9 cellular contexts compared by ENCODE assay signal in genomic region chr6:145214570-145214969, GRCh38.
DNase-seq lines count a peak whose midpoint lies in the region; ATAC-seq, FAIRE-seq and TF ChIP-seq lines count a peak whose summit lies in the region.
"Had no signal": no experiment of that assay in that cellular context is flagged by ENCODE, and none has a peak within 500 bp of the region (broad histone marks: within the 10 kb centered on the region; RNA-seq: fewer than 3 reads in every experiment).

No MANE protein-coding gene starts in this region.

- H4K8ac ChIP-seq in H1 (ENCODE audit: extremely low read depth, insufficient read depth, low read length): no peak overlapping the region

- H3K27ac ChIP-seq in left ventricle myocardium inferior (replicated peaks) (no peak overlapping the region), H1 (ENCODE audit: low read depth, low read length) (no peak overlapping the region), prostate gland (no peak overlapping the region)

- no peaks in the 10 kb centered on the region for H4K20me1 ChIP-seq in H1 (replicated peaks in 1 of 2; ENCODE audit: control insufficient read depth in 1 of 2, insufficient read depth in 2 of 2, low read length in 2 of 2)

- no peak overlapping the region for H3K4me3 ChIP-seq in left ventricle myocardium inferior
- H3K4me3 ChIP-seq in H1 (ENCODE audit: extremely low read depth in 1 of 4, insufficient read depth in 2 of 4, low read depth in 3 of 4, low read length in 4 of 4): no peak overlapping the region
- no peak overlapping the region for H3K4me3 ChIP-seq in prostate gland

- peak; percentile 50 to 65 for TF ChIP-seq RAD21 in H1 (IDR thresholded peaks at IDR 0.05 in 1 of 2, conservative IDR thresholded peaks at IDR 0.05 in 1 of 2; ENCODE audit: low read depth in 2 of 2, low read length in 2 of 2)

- no peak overlapping the region for H2AFZ ChIP-seq in H1 (ENCODE audit: low read length)

- H3K18ac ChIP-seq in H1 (ENCODE audit: extremely low read depth, low read length): no peak overlapping the region

- no peak for DNase-seq in left ventricle myocardium inferior
- DNase-seq in cardiac septum (ENCODE audit: low spot score): no peak
- peak; percentile 41 for DNase-seq in NCI-H2227 (lab: John Stamatoyannopoulos, UW; ENCODE audit: unreplicated experiment)
- no peak for DNase-seq in H1 (ENCODE audit: low read depth in 1 of 2, low spot score in 2 of 2)
- peak; percentile 21 for DNase-seq in prostate gland (ENCODE audit: low spot score)

- peak; percentile 68 for TF ChIP-seq CTCF in left ventricle myocardium inferior (IDR thresholded peaks at IDR 0.05; ENCODE audit: borderline replicate concordance)
- TF ChIP-seq CTCF in H1 (IDR thresholded peaks at IDR 0.05; ENCODE audit: control extremely low read depth in 1 of 3, insufficient read depth in 1 of 3, low read depth in 1 of 3, low read length in 3 of 3): peak in 2 of 3 experiments; percentile 16 to 26; a peak in 2 of 4 replicates
- peak; percentile 20 to 67 (median 42) for TF ChIP-seq CTCF in prostate gland (IDR thresholded peaks at IDR 0.05)

- no peak overlapping the region for H2BK120ac ChIP-seq in H1 (replicated peaks; ENCODE audit: low read depth, low read length)

- H4K91ac ChIP-seq in H1 (replicated peaks; ENCODE audit: insufficient read length, low read length): no peak overlapping the region

- no peak overlapping the region for H3K56ac ChIP-seq in H1 (replicated peaks; ENCODE audit: insufficient read length, low read depth, low read length)

- no peak overlapping the region for H3K14ac ChIP-seq in H1 (ENCODE audit: insufficient read length)

- no peak for TF ChIP-seq EP300 in H1 (IDR thresholded peaks at IDR 0.05; ENCODE audit: borderline replicate concordance in 1 of 2, low read depth in 2 of 2, low read length in 2 of 2)

- intact Hi-C loops in left ventricle myocardium inferior (cut with micrococcal nuclease) (loop anchor here (10.0 kb wide), 1 partner anchor 630 kb away; no protein-coding TSS in a partner anchor), cardiac septum (cut with DNase I) (loop anchor here (5.0 to 10.0 kb wide), 2 partner anchors 420 to 627 kb away; no protein-coding TSS in a partner anchor), prostate gland (cut with DNase I) (loop anchor here (10.0 kb wide), 1 partner anchor 630 kb away; no protein-coding TSS in a partner anchor)

- no peak overlapping the region for H2BK15ac ChIP-seq in H1 (ENCODE audit: low read length)

- no peak overlapping the region for H2BK20ac ChIP-seq in H1 (ENCODE audit: low read length)

- H3K27me3 ChIP-seq in left ventricle myocardium inferior (ENCODE audit: low read depth) (no peaks in the 10 kb centered on the region), H1 (replicated peaks in 1 of 4; ENCODE audit: control insufficient read depth in 3 of 4, extremely low read depth in 1 of 4, insufficient read depth in 3 of 4, low read length in 3 of 4) (peaks cover 0 to 1% (median 0%) of the 10 kb centered on the region in 4 experiments; a peak in 1 of 7 replicates), prostate gland (replicated peaks; ENCODE audit: insufficient read depth) (no peaks in the 10 kb centered on the region)

- H3K4ac ChIP-seq in H1 (replicated peaks; ENCODE audit: insufficient read length, low read depth, low read length): no peak overlapping the region

- CTCF ChIA-PET in H1 (lab: Charles Lee; ENCODE audit: partially characterized antibody): interaction anchor here (1.8 kb wide), 1 partner anchor 419 kb away, joined by 5 read pairs; no protein-coding TSS in a partner anchor

- no peaks in the 10 kb centered on the region for H3K23me2 ChIP-seq in H1 (ENCODE audit: low read depth, low read length)

- no peak overlapping the region for H2BK5ac ChIP-seq in H1 (ENCODE audit: low read depth, low read length)

- H2AK5ac ChIP-seq in H1 (ENCODE audit: low read depth, low read length): no peak overlapping the region

- no peaks in the 10 kb centered on the region for H3K79me1 ChIP-seq in H1 (ENCODE audit: low read depth, low read length)

- 21% methylated on average over 2 of the region's 2 CpGs; no CpG with 5 or more reads in 1 of the 2 experiments for WGBS in H1 (ENCODE audit: extremely low coverage in 1 of 2, insufficient coverage in 1 of 2, insufficient read length in 1 of 2, insufficient replicate concordance in 2 of 2, low coverage in 1 of 2, low lambda C conversion rate in 2 of 2, missing lambda C conversion rate in 1 of 2), 2 experiments
- WGBS in prostate gland: 3% methylated on average over 2 of the region's 2 CpGs

- peaks cover 10% of the 10 kb centered on the region for H3K4me1 ChIP-seq in left ventricle myocardium inferior
- no peaks in the 10 kb centered on the region for H3K4me1 ChIP-seq in H1 (replicated peaks in 1 of 4; ENCODE audit: control insufficient read depth in 3 of 4, insufficient read depth in 4 of 4, low read length in 3 of 4)
- H3K4me1 ChIP-seq in prostate gland (replicated peaks): no peaks in the 10 kb centered on the region

- TF ChIP-seq POLR2A in H1 (IDR thresholded peaks at IDR 0.05; ENCODE audit: control extremely low read depth in 1 of 2, low read depth in 2 of 2, low read length in 2 of 2) (no peak), prostate gland (IDR thresholded peaks at IDR 0.05) (no peak)

- no peak overlapping the region for H3K9ac ChIP-seq in H1 (replicated peaks in 1 of 4; ENCODE audit: extremely low read depth in 1 of 4, low read depth in 3 of 4, low read length in 3 of 4)

- no peak overlapping the region for H3K4me2 ChIP-seq in H1 (ENCODE audit: insufficient read depth in 1 of 2, low read depth in 2 of 2, low read length in 2 of 2)

- H3K79me2 ChIP-seq in H1 (ENCODE audit: control insufficient read depth in 1 of 2, insufficient read depth in 2 of 2, low read length in 2 of 2): no peaks in the 10 kb centered on the region

- ATAC-seq in HG02623 (IDR thresholded peaks at IDR 0.05; ENCODE audit: unreplicated experiment) (no peak), GM18520 (IDR thresholded peaks at IDR 0.05; ENCODE audit: unreplicated experiment) (no peak), HG02938 (IDR thresholded peaks at IDR 0.05; ENCODE audit: unreplicated experiment) (no peak)
- ATAC-seq: stimulated activated naive CD8-positive, alpha-beta T cell treated with anti-CD3 and anti-CD28 coated beads, Interleukin-15, amount 100 ng/mL, for 72 hours had no signal

- FAIRE-seq in H1 (lab: Jason Lieb, UNC): no peak

- H3K9me3 ChIP-seq in left ventricle myocardium inferior (replicated peaks) (no peaks in the 10 kb centered on the region), H1 (ENCODE audit: insufficient read depth in 2 of 2, low read depth in 1 of 2, low read length in 1 of 2) (no peaks in the 10 kb centered on the region), prostate gland (no peaks in the 10 kb centered on the region)

- H3K36me3 ChIP-seq in left ventricle myocardium inferior (no peaks in the 10 kb centered on the region), H1 (ENCODE audit: control insufficient read depth in 2 of 4, insufficient read depth in 4 of 4, low read length in 3 of 4) (no peaks in the 10 kb centered on the region), prostate gland (no peaks in the 10 kb centered on the region)

- no peak overlapping the region for H3K23ac ChIP-seq in H1 (ENCODE audit: insufficient read length)

- no peak overlapping the region for H4K5ac ChIP-seq in H1 (ENCODE audit: insufficient read length, low read depth, low read length)

- POLR2A ChIA-PET in H1 (lab: Charles Lee; ENCODE audit: partially characterized antibody): no interaction called here

- no peak overlapping the region for H2BK12ac ChIP-seq in H1 (ENCODE audit: low read depth, low read length)

TF ChIP-seq in H1, 55 proteins besides CTCF, POLR2A, EP300 and RAD21:
- TF ChIP-seq CREB1 (IDR thresholded peaks at IDR 0.05) (no peak), SP1 (IDR thresholded peaks at IDR 0.05; ENCODE audit: low read depth, low read length) (no peak), USF2 (IDR thresholded peaks at IDR 0.05; ENCODE audit: low read length) (no peak), NANOG (IDR thresholded peaks at IDR 0.05; ENCODE audit: insufficient read depth, low read depth, low read length, poor library complexity, severe bottlenecking) (no peak), MAFK (IDR thresholded peaks at IDR 0.05; ENCODE audit: low read depth, low read length) (no peak), BRCA1 (IDR thresholded peaks at IDR 0.05; ENCODE audit: low read depth, low read length) (no peak), RFX5 (IDR thresholded peaks at IDR 0.05; ENCODE audit: borderline replicate concordance, low read depth, low read length) (no peak), CBX8 (IDR thresholded peaks at IDR 0.05; ENCODE audit: borderline replicate concordance, low read depth, low read length) (no peak), CHD1 (IDR thresholded peaks at IDR 0.05; ENCODE audit: low read depth, low read length) (no peak), TCF12 (IDR thresholded peaks at IDR 0.05; ENCODE audit: low read depth, low read length) (no peak), TBP (IDR thresholded peaks at IDR 0.05; ENCODE audit: low read depth, low read length) (no peak), RNF2 (IDR thresholded peaks at IDR 0.05; ENCODE audit: borderline replicate concordance, low read depth, low read length, missing control alignments, poor library complexity, severe bottlenecking) (no peak), TAF7 (optimal IDR thresholded peaks at IDR 0.05; ENCODE audit: borderline replicate concordance, low read depth, low read length) (no peak), SUZ12 (IDR thresholded peaks at IDR 0.05; ENCODE audit: low read length) (no peak), ZNF274 (IDR thresholded peaks at IDR 0.05; ENCODE audit: borderline replicate concordance, extremely low read depth, low read length) (no peak), HDAC6 (IDR thresholded peaks at IDR 0.05; ENCODE audit: low read depth, low read length) (no peak), KDM5A (IDR thresholded peaks at IDR 0.05; ENCODE audit: low read length) (no peak), TAF1 (IDR thresholded peaks at IDR 0.05; ENCODE audit: low read depth, low read length) (no peak), POLR2AphosphoS5 (IDR thresholded peaks at IDR 0.05; ENCODE audit: low read depth, low read length) (no peak), CBX5 (IDR thresholded peaks at IDR 0.05; ENCODE audit: low read depth, low read length) (no peak)

Comparison
In these comparisons a context has a peak if more than half of its experiments do, and no peak if none do; other contexts are left out.
1. DNase-seq: peak in NCI-H2227 (single experiment) and prostate gland (single experiment); none in left ventricle myocardium inferior (single experiment), cardiac septum (single experiment) and H1 (0 of 2).
2. Peak in every context shown above with its lines, with median percentiles within 50 percentile points of each other: CTCF ChIP-seq.